24 cellular contexts compared by ENCODE assay signal in genomic region chrX:44152867-44153266, GRCh38.
DNase-seq lines count a peak whose midpoint lies in the region; ATAC-seq and TF ChIP-seq lines count a peak whose summit lies in the region.
"Had no signal": no experiment of that assay in that cellular context is flagged by ENCODE, and none has a peak within 500 bp of the region (broad histone marks: within the 10 kb centered on the region; RNA-seq: fewer than 3 reads in every experiment).

No MANE protein-coding gene starts in this region.

- H3K4me3 ChIP-seq in NB4 (ENCODE audit: low read depth, low read length) (no peak overlapping the region), epithelial cell of esophagus (ENCODE audit: low read length) (no peak overlapping the region)
- H3K4me3 ChIP-seq: left ventricle myocardium inferior, PC-9, psoas muscle, SJSA1, tibial nerve had no signal

- DNase-seq in CD1c-positive myeloid dendritic cell (ENCODE audit: extremely low spot score): peak; percentile 22
- peak; percentile 21 for DNase-seq in NB4 (ENCODE audit: low read depth)
- DNase-seq in epithelial cell of esophagus (ENCODE audit: low read depth): peak; percentile 70
- DNase-seq in myocyte (ENCODE audit: low read depth): peak; percentile 28
- DNase-seq in DMS153 treated with DMSO at 0.1 percent for 48 hours (lab: John Stamatoyannopoulos, UW; ENCODE audit: unreplicated experiment): no peak
- DNase-seq in dermis blood vessel endothelial cell: no peak
- DNase-seq: activated CD4-positive, alpha-beta T cell treated with anti-CD3 and anti-CD28 coated beads, Interleukin-2, amount 10 ng/mL, durations not matched to agents 7 days and 5 days; activated effector memory CD4-positive, alpha-beta T cell treated with anti-CD3 and anti-CD28 coated beads, Interleukin-2, amount 50 U/mL, for 16 hours; central memory CD4-positive, alpha-beta T cell; DND-41; H7; head of caudate nucleus; left ventricle myocardium inferior; NCI-H1417 treated with DMSO at 0.1 percent for 48 hours; NCI-H2171; PC-9; psoas muscle; small intestine; stimulated activated CD4-positive, alpha-beta T cell treated with anti-CD3 and anti-CD28 coated beads, Interleukin-2, amount 100 ng/mL, for 48 hours; stimulated activated naive CD8-positive, alpha-beta T cell treated with anti-CD3 and anti-CD28 coated beads, Interleukin-15, Interleukin-2, amounts not matched to agents 100 U/mL and 50 U/mL, for 24 hours; T-helper 2 cell had no signal

- no peak for TF ChIP-seq CTCF in NB4 (IDR thresholded peaks at IDR 0.05; ENCODE audit: low read depth, low read length)
- TF ChIP-seq CTCF in epithelial cell of esophagus (IDR thresholded peaks at IDR 0.05; ENCODE audit: insufficient read depth, low read depth, low read length, missing control alignments): no peak

- TF ChIP-seq POLR2A in NB4 (IDR thresholded peaks at IDR 0.05; ENCODE audit: extremely low read depth, insufficient read length): no peak

- no peak for ATAC-seq in GM21825 (IDR thresholded peaks at IDR 0.05; ENCODE audit: unreplicated experiment)
- ATAC-seq: psoas muscle; stimulated activated naive CD8-positive, alpha-beta T cell treated with anti-CD3 and anti-CD28 coated beads, Interleukin-15, Interleukin-2, amounts not matched to agents 100 U/mL and 50 U/mL, for 24 hours had no signal

Comparison
In these comparisons a context has a peak if more than half of its experiments do, and no peak if none do; other contexts are left out.
1. DNase-seq: peak in CD1c-positive myeloid dendritic cell (single experiment), NB4 (single experiment), epithelial cell of esophagus (single experiment) and myocyte (single experiment); none in DMS153 treated with DMSO at 0.1 percent for 48 hours (single experiment) and dermis blood vessel endothelial cell (single experiment).